27 cellular contexts compared by ENCODE assay signal in the genomic region with DNA sequence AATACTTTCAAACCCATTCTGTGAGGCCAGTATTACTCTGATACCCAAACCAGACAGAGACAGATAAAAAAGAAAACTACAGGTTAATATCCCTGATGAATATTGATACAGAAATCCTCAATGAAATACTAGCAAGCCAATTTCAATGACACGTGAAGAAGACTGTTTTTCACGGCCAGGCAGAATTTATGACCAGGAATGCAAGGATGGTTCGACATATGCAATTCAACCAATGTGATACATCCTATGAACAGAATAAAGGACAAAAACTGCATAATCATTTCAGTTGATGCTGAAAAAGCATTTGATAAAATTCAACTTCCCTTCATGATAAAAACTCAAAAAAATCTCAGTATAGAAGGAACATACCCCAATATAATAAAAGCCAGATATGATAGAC. TPM values are rescaled to one million over a fixed set of nuclear protein-coding genes. Genes with fewer than 3 reads are reported as not detected.
"Had no signal": no experiment of that assay in that cellular context is flagged by ENCODE, and none has a peak within 500 bp of the region (broad histone marks: within the 10 kb centered on the region; RNA-seq: fewer than 3 reads in every experiment).

No MANE protein-coding gene starts in this region.

- H3K27ac ChIP-seq: SK-N-MC had no signal

- DNase-seq: activated B cell treated with CpG ODN at 0.5 μM for 24 hours; activated CD4-positive, alpha-beta memory T cell treated with anti-CD3 and anti-CD28 coated beads for 36 hours; activated CD4-positive, alpha-beta T cell treated with anti-CD3 and anti-CD28 coated beads, Interleukin-2, amount 10 ng/mL, durations not matched to agents 7 days and 5 days; activated CD8-positive, alpha-beta memory T cell treated with anti-CD3 and anti-CD28 coated beads for 24 hours; activated gamma-delta T cell; activated naive CD4-positive, alpha-beta T cell treated with anti-CD3 and anti-CD28 coated beads for 36 hours; activated T-cell treated with anti-CD3 and anti-CD28 coated beads for 4 hours; activated T-cell treated with anti-CD3 and anti-CD28 coated beads, Interleukin-2, amount 50 U/mL, for 48 hours; amygdala; MM.1S; NCI-H1048; NCI-H2029; NCI-H345; NCI-H510A; NCI-H526 treated with DMSO at 0.1 percent for 48 hours; NCI-H82; RPMI8226; T-cell; T-helper 2 cell; T1000 had no signal

- H3K4me3 ChIP-seq: SK-N-MC had no signal

- ATAC-seq: activated T-helper 17 cell treated with anti-CD3 and anti-CD28 coated beads, Interleukin-2, amount 50 U/mL, for 72 hours; Panc1; Right ventricle myocardium inferior; T-cell had no signal

RNA-seq across cellular contexts. Expression of a gene that starts 44.5 kb away (rescaled TPM):
- total RNA-seq: activated B cell treated with CpG ODN at 0.5 μM for 24 hours; activated CD4-positive, alpha-beta memory T cell treated with anti-CD3 and anti-CD28 coated beads for 36 hours; activated CD4-positive, alpha-beta T cell treated with anti-CD3 and anti-CD28 coated beads, Interleukin-2, amount 10 ng/mL, durations not matched to agents 7 days and 5 days; activated naive CD4-positive, alpha-beta T cell treated with anti-CD3 and anti-CD28 coated beads for 36 hours; activated T-helper 17 cell treated with anti-CD3 and anti-CD28 coated beads, Interleukin-2, amount 50 U/mL, for 72 hours; astrocyte; cardiac septum; OCI-LY7; Right ventricle myocardium inferior; T-cell had no signal
